Comparison of ENCODE assay signal across 9 cellular contexts in the genomic region with DNA sequence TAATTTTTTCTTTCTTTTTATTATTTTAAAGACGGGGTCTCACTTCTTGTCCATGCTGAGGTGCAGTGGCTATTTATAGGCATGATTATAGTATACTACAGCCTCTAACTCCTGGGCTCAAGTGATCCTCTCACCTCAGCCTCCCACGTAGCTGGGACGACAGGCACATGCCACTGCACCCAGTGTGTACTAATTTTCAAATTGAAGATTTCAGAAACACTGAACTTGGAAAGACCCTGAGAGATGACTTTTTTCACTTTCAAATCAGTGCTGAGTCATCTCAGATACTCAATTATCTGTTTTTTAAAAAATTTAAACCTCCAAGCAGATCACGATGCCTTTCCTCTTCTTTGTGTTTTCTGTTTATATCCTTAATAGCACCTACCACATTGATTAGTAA.
"Had no signal": no experiment of that assay in that cellular context is flagged by ENCODE, and none has a peak within 500 bp of the region (broad histone marks: within the 10 kb centered on the region; RNA-seq: fewer than 3 reads in every experiment).

No MANE protein-coding gene starts in this region.

- FAIRE-seq: H1, H54, HepG2 had no signal

- H2AFZ ChIP-seq: GM23338 had no signal

- H3K4me3 ChIP-seq: GM23338 had no signal

- DNase-seq: H9, HCEC 1CT, Kasumi-1, KG1 had no signal

- ATAC-seq: GM23338, HepG2 had no signal

- H3K27ac ChIP-seq: HL-60 had no signal

- H3K4me2 ChIP-seq: GM23338 had no signal
